9 cellular contexts compared by ENCODE assay signal in the genomic region with DNA sequence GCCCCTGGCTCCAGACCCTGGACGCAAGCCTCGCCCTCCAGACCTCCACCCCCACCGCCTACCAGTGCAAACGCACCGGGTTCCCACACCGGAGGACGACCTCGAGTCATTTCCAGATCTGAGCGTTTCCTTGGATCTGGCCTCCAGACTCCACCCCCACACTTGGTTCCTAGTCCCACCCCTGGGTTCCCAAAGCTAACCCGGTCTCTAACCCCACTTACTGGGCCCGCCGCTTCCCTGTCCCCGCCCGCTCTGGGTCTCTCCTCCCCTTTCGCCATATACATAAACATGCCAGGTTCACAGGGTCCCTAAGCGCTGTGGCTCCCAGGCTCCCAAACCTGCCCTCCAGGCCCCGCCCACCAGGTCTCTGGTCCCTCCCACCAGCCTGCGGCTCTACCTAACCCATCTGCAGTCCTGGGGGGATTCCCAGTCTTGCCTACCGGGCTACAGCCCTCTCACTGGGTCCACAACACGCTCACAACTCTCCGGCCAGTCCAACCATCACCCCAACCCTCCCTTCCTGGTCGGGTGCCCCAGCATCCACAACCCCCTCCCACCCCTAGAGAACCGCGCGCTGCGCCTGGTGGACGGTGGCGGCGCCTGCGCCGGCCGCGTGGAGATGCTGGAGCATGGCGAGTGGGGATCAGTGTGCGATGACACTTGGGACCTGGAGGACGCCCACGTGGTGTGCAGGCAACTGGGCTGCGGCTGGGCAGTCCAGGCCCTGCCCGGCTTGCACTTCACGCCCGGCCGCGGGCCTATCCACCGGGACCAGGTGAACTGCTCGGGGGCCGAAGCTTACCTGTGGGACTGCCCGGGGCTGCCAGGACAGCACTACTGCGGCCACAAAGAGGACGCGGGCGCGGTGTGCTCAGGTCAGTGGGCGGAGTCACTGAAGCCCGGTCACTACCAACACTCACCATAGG. TPM values are rescaled to one million over a fixed set of nuclear protein-coding genes. Genes with fewer than 3 reads are reported as not detected.
A peak's percentile ranks its signal among the peaks of the same experiment; 100 is the strongest.
DNase-seq lines count a peak whose midpoint lies in the region; ATAC-seq and TF ChIP-seq lines count a peak whose summit lies in the region.
"Had no signal": no experiment of that assay in that cellular context is flagged by ENCODE, and none has a peak within 500 bp of the region (broad histone marks: within the 10 kb centered on the region; RNA-seq: fewer than 3 reads in every experiment).

No MANE protein-coding gene starts in this region.

- peaks cover 25 to 59% (median 53%) of the 10 kb centered on the region in 3 donors for H3K4me1 Mint-ChIP-seq in naive B cell

- H3K27ac Mint-ChIP-seq in naive B cell, result peak overlapping the region in 1 of 6 donors; percentile 69

- ATAC-seq in Right ventricle myocardium inferior (no peak), naive B cell (ENCODE audit: low read depth in 2 of 2) (peak; percentile 35 to 69)

- peak overlapping the region; percentile 6 to 84 (median 65) for H3K4me3 Mint-ChIP-seq in naive B cell

- peaks cover 8% of the 10 kb centered on the region for H3K4me1 ChIP-seq in cardiac muscle cell (ENCODE audit: low read depth)
- H3K4me1 ChIP-seq in vagina, result peaks cover 16% of the 10 kb centered on the region

- H3K4me3 ChIP-seq in cardiac muscle cell, result peak overlapping the region; percentile 32
- peak overlapping the region; percentile 30 to 31 for H3K4me3 ChIP-seq in vagina

- TF ChIP-seq POLR2A in vagina (IDR thresholded peaks at IDR 0.05), result no peak

- H3K9me3 Mint-ChIP-seq in naive B cell, result no peaks in the 10 kb centered on the region

- H3K27me3 ChIP-seq in cardiac muscle cell, result peaks cover 35% of the 10 kb centered on the region
- no peaks in the 10 kb centered on the region for H3K27me3 ChIP-seq in vagina

- DNase-seq in cardiac muscle cell (ENCODE audit: low read depth in 1 of 2, low spot score in 1 of 2) (peak in 1 of 2 donors; percentile 38), Right ventricle myocardium inferior (ENCODE audit: missing footprints) (no peak), ecto neural progenitor cell (ENCODE audit: low spot score) (peak; percentile 70), naive B cell (no peak), vagina (ENCODE audit: extremely low spot score in 2 of 2) (no peak), DMS 273 (lab: John Stamatoyannopoulos, UW; ENCODE audit: unreplicated experiment) (no peak), UCSD-AML1 (lab: John Stamatoyannopoulos, UW; ENCODE audit: unreplicated experiment) (no peak), GM19240 (ENCODE audit: insufficient read length, low spot score) (no peak)
- DNase-seq: stimulated activated CD8-positive, alpha-beta memory T cell treated with anti-CD3 and anti-CD28 coated beads, Interleukin-4, amount 100 ng/mL, for 48 hours had no signal

- H3K36me3 ChIP-seq in cardiac muscle cell (no peaks in the 10 kb centered on the region), vagina (no peaks in the 10 kb centered on the region)

- TF ChIP-seq CTCF in cardiac muscle cell (IDR thresholded peaks at IDR 0.05; ENCODE audit: low read depth, low read length), result no peak
- TF ChIP-seq CTCF in vagina (IDR thresholded peaks at IDR 0.05), result no peak

- intact Hi-C loops in Right ventricle myocardium inferior (cut with DNase I), result no loop called here
- intact Hi-C loops in vagina (cut with DNase I), result no loop called here

- peaks cover 0 to 25% (median 8%) of the 10 kb centered on the region in 3 donors for H3K27me3 Mint-ChIP-seq in naive B cell

- no peak overlapping the region for H3K27ac ChIP-seq in cardiac muscle cell
- H3K27ac ChIP-seq in vagina, result no peak overlapping the region

- no peaks in the 10 kb centered on the region for H3K36me3 Mint-ChIP-seq in naive B cell

- H3K9me3 ChIP-seq in cardiac muscle cell (ENCODE audit: low read depth) (no peaks in the 10 kb centered on the region), vagina (no peaks in the 10 kb centered on the region)

RNA-seq across cellular contexts. Expression of gene CD6, which starts 36.8 kb away (rescaled TPM):
- total RNA-seq in cardiac muscle cell (0.35 and 4.2 TPM in 2 replicates), Right ventricle myocardium inferior (0.22 TPM), vagina (3.9 TPM)
- polyA plus RNA-seq in cardiac muscle cell (not detected in 2 replicates), naive B cell (ENCODE audit: low read depth in 6 of 6) (10 to 100 TPM in 4 of 6 donors, 1 to 10 TPM in 2; 6.4 to 25.2 (median 10.8) TPM)

RNA-seq across cellular contexts. Expression of gene SLC15A3, which starts 56.3 kb away (rescaled TPM):
- total RNA-seq in cardiac muscle cell (2.1 TPM in 1 of 2 replicates, not detected in the other), Right ventricle myocardium inferior (20.8 TPM), vagina (23.1 TPM)
- polyA plus RNA-seq in cardiac muscle cell (0.27 TPM in 1 of 2 replicates, not detected in the other), naive B cell (ENCODE audit: low read depth in 6 of 6) (10 to 100 TPM in 5 of 6 donors, 1 to 10 TPM in 1; 7.0 to 18.1 (median 15.9) TPM)
